Comparison of ENCODE assay signal across 1 cellular context in the genomic region with DNA sequence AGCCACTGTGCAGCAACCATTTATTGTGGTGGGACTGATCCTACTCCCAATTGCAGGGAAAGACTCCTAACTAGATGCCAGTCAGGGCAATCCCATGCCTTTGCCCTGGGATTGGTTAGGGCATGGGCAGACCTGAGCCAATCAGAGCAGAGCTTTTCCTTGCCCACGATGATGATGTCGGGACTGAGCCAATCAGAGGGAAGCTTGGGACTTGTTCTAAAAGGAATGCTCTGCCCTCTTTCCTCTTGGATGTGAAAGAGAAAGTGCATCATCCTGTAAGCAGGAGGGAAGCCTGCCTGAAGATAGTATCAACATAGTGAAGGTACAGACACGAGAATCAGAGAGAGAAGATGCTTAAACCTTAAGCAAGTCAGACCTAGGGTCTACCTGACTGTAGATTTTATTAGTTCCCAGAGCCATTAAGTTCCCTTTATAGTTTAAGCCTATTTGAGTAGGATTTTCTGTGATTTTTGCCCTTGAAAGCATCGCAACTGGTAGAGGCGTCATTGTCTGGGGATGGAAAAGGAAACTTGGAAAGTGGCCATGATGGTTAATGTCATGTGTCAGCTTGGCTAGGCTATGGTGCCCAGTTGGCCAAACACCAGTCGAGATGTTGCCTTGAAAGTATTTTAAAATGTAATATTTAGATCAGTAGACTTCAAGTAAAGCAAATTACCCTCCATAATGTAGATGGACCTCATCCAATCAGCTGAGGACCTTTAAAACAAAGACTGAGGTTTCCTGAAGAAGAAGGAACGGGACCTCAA.
TF ChIP-seq lines count a peak whose summit lies in the region.

No MANE protein-coding gene starts in this region.

TF ChIP-seq in GM23338, 12 proteins besides CTCF, POLR2A, EP300 and RAD21:
- TF ChIP-seq JUNB (IDR thresholded peaks at IDR 0.05; ENCODE audit: unreplicated experiment): no peak
- TF ChIP-seq NANOG (IDR thresholded peaks at IDR 0.05; ENCODE audit: borderline replicate concordance): no peak
- TF ChIP-seq CREB1 (CRISPR knock-in tag; IDR thresholded peaks at IDR 0.05; ENCODE audit: low read depth): no peak
- TF ChIP-seq, protein P1, sequence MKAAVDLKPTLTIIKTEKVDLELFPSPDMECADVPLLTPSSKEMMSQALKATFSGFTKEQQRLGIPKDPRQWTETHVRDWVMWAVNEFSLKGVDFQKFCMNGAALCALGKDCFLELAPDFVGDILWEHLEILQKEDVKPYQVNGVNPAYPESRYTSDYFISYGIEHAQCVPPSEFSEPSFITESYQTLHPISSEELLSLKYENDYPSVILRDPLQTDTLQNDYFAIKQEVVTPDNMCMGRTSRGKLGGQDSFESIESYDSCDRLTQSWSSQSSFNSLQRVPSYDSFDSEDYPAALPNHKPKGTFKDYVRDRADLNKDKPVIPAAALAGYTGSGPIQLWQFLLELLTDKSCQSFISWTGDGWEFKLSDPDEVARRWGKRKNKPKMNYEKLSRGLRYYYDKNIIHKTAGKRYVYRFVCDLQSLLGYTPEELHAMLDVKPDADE (IDR thresholded peaks at IDR 0.05): no peak
- no peak for TF ChIP-seq POLR2AphosphoS5 (IDR thresholded peaks at IDR 0.05; ENCODE audit: low read depth)
- no peak for TF ChIP-seq STAT1 (IDR thresholded peaks at IDR 0.05; ENCODE audit: unreplicated experiment)
- no peak for TF ChIP-seq EZH2 (IDR thresholded peaks at IDR 0.05; ENCODE audit: low read depth, unreplicated experiment)
- TF ChIP-seq EZH2phosphoT487 (IDR thresholded peaks at IDR 0.05; ENCODE audit: unreplicated experiment): no peak
- no peak for TF ChIP-seq ZNF331 (CRISPR knock-in tag; IDR thresholded peaks at IDR 0.05; ENCODE audit: low read depth)
- TF ChIP-seq, protein P2, sequence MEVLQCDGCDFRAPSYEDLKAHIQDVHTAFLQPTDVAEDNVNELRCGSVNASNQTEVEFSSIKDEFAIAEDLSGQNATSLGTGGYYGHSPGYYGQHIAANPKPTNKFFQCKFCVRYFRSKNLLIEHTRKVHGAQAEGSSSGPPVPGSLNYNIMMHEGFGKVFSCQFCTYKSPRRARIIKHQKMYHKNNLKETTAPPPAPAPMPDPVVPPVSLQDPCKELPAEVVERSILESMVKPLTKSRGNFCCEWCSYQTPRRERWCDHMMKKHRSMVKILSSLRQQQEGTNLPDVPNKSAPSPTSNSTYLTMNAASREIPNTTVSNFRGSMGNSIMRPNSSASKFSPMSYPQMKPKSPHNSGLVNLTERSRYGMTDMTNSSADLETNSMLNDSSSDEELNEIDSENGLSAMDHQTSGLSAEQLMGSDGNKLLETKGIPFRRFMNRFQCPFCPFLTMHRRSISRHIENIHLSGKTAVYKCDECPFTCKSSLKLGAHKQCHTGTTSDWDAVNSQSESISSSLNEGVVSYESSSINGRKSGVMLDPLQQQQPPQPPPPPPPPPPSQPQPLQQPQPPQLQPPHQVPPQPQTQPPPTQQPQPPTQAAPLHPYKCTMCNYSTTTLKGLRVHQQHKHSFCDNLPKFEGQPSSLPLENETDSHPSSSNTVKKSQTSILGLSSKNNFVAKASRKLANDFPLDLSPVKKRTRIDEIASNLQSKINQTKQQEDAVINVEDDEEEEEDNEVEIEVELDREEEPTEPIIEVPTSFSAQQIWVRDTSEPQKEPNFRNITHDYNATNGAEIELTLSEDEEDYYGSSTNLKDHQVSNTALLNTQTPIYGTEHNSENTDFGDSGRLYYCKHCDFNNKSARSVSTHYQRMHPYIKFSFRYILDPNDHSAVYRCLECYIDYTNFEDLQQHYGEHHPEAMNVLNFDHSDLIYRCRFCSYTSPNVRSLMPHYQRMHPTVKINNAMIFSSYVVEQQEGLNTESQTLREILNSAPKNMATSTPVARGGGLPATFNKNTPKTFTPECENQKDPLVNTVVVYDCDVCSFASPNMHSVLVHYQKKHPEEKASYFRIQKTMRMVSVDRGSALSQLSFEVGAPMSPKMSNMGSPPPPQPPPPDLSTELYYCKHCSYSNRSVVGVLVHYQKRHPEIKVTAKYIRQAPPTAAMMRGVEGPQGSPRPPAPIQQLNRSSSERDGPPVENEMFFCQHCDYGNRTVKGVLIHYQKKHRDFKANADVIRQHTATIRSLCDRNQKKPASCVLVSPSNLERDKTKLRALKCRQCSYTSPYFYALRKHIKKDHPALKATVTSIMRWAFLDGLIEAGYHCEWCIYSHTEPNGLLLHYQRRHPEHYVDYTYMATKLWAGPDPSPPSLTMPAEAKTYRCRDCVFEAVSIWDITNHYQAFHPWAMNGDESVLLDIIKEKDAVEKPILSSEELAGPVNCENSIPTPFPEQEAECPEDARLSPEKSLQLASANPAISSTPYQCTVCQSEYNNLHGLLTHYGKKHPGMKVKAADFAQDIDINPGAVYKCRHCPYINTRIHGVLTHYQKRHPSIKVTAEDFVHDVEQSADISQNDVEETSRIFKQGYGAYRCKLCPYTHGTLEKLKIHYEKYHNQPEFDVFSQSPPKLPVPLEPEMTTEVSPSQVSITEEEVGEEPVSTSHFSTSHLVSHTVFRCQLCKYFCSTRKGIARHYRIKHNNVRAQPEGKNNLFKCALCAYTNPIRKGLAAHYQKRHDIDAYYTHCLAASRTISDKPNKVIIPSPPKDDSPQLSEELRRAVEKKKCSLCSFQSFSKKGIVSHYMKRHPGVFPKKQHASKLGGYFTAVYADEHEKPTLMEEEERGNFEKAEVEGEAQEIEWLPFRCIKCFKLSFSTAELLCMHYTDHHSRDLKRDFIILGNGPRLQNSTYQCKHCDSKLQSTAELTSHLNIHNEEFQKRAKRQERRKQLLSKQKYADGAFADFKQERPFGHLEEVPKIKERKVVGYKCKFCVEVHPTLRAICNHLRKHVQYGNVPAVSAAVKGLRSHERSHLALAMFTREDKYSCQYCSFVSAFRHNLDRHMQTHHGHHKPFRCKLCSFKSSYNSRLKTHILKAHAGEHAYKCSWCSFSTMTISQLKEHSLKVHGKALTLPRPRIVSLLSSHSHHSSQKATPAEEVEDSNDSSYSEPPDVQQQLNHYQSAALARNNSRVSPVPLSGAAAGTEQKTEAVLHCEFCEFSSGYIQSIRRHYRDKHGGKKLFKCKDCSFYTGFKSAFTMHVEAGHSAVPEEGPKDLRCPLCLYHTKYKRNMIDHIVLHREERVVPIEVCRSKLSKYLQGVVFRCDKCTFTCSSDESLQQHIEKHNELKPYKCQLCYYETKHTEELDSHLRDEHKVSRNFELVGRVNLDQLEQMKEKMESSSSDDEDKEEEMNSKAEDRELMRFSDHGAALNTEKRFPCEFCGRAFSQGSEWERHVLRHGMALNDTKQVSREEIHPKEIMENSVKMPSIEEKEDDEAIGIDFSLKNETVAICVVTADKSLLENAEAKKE (CRISPR knock-in tag; IDR thresholded peaks at IDR 0.05): no peak
- TF ChIP-seq, protein P3, sequence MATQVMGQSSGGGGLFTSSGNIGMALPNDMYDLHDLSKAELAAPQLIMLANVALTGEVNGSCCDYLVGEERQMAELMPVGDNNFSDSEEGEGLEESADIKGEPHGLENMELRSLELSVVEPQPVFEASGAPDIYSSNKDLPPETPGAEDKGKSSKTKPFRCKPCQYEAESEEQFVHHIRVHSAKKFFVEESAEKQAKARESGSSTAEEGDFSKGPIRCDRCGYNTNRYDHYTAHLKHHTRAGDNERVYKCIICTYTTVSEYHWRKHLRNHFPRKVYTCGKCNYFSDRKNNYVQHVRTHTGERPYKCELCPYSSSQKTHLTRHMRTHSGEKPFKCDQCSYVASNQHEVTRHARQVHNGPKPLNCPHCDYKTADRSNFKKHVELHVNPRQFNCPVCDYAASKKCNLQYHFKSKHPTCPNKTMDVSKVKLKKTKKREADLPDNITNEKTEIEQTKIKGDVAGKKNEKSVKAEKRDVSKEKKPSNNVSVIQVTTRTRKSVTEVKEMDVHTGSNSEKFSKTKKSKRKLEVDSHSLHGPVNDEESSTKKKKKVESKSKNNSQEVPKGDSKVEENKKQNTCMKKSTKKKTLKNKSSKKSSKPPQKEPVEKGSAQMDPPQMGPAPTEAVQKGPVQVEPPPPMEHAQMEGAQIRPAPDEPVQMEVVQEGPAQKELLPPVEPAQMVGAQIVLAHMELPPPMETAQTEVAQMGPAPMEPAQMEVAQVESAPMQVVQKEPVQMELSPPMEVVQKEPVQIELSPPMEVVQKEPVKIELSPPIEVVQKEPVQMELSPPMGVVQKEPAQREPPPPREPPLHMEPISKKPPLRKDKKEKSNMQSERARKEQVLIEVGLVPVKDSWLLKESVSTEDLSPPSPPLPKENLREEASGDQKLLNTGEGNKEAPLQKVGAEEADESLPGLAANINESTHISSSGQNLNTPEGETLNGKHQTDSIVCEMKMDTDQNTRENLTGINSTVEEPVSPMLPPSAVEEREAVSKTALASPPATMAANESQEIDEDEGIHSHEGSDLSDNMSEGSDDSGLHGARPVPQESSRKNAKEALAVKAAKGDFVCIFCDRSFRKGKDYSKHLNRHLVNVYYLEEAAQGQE (IDR thresholded peaks at IDR 0.05; ENCODE audit: unreplicated experiment): no peak
- no peak for TF ChIP-seq ZNF114 (CRISPR knock-in tag; IDR thresholded peaks at IDR 0.05)
